ENCODE assay signal across 23 cellular contexts in genomic region chr10:15146366-15146765, GRCh38. TPM values are rescaled to one million over a fixed set of nuclear protein-coding genes. Genes with fewer than 3 reads are reported as not detected.
A peak's percentile ranks its signal among the peaks of the same experiment; 100 is the strongest.
DNase-seq lines count a peak whose midpoint lies in the region; ATAC-seq, FAIRE-seq and TF ChIP-seq lines count a peak whose summit lies in the region.
"Had no signal": no experiment of that assay in that cellular context is flagged by ENCODE, and none has a peak within 500 bp of the region (broad histone marks: within the 10 kb centered on the region; RNA-seq: fewer than 3 reads in every experiment).

No MANE protein-coding gene starts in this region.

- in situ Hi-C loops in KBM-7 (cut with MboI; ENCODE audit: low pct_unique_long_range_greater_than_20kb, low sequenced_read_pairs): no loop called here

- no peak for TF ChIP-seq POLR2A in tibial nerve (IDR thresholded peaks at IDR 0.05)

- H3K27me3 ChIP-seq in tibial nerve: no peaks in the 10 kb centered on the region
- H3K27me3 ChIP-seq: testis had no signal

- peaks cover 0 to 11% (median 0%) of the 10 kb centered on the region in 4 donors for H3K4me1 ChIP-seq in tibial nerve
- H3K4me1 ChIP-seq: testis had no signal

- H3K27me3 Mint-ChIP-seq in activated naive CD8-positive, alpha-beta T cell treated with anti-CD3 and anti-CD28 coated beads for 36 hours: no peaks in the 10 kb centered on the region
- H3K27me3 Mint-ChIP-seq in activated naive CD8-positive, alpha-beta T cell treated with anti-CD3 and anti-CD28 coated beads, Interleukin-2, amount 50 U/mL, for 24 hours: no peaks in the 10 kb centered on the region
- H3K27me3 Mint-ChIP-seq: natural killer cell treated with Interleukin-12 subunit alpha and Interleukin-12 subunit beta and Interleukin-15 and Interleukin-18, amount 100 ng/mL, for 72 hours had no signal

- no peaks in the 10 kb centered on the region for H3K36me3 Mint-ChIP-seq in activated naive CD8-positive, alpha-beta T cell treated with anti-CD3 and anti-CD28 coated beads for 36 hours
- peaks cover 7% of the 10 kb centered on the region for H3K36me3 Mint-ChIP-seq in activated naive CD8-positive, alpha-beta T cell treated with anti-CD3 and anti-CD28 coated beads, Interleukin-2, amount 50 U/mL, for 24 hours (ENCODE audit: low read depth)
- H3K36me3 Mint-ChIP-seq: natural killer cell treated with Interleukin-12 subunit alpha and Interleukin-12 subunit beta and Interleukin-15 and Interleukin-18, amount 100 ng/mL, for 72 hours had no signal

- DNase-seq in activated naive CD8-positive, alpha-beta T cell treated with anti-CD3 and anti-CD28 coated beads for 36 hours: no peak
- no peak for DNase-seq in activated naive CD8-positive, alpha-beta T cell treated with anti-CD3 and anti-CD28 coated beads, Interleukin-2, amount 50 U/mL, for 24 hours
- DNase-seq in KBM-7: peak; percentile 56
- peak; percentile 32 to 58 for DNase-seq in dermis microvascular lymphatic vessel endothelial cell (ENCODE audit: low read depth in 2 of 2)
- no peak for DNase-seq in RPMI8226
- DNase-seq in HTR-8/SVneo (ENCODE audit: insufficient read length, low spot score): no peak
- DNase-seq in tibial nerve (ENCODE audit: low spot score in 2 of 2): no peak
- DNase-seq: activated CD4-positive, alpha-beta T cell treated with anti-CD3 and anti-CD28 coated beads for 4 hours; glutamatergic neuron; left colon; NCI-H1092 treated with DMSO at 0.1 percent for 48 hours; NCI-H2081 treated with DMSO at 0.1 percent for 48 hours; NCI-H446 treated with DMSO at 0.1 percent for 48 hours; Right ventricle myocardium superior; testis had no signal

- no peak for TF ChIP-seq EP300 in tibial nerve (IDR thresholded peaks at IDR 0.05)

- ATAC-seq in activated naive CD8-positive, alpha-beta T cell treated with anti-CD3 and anti-CD28 coated beads, Interleukin-2, amount 50 U/mL, for 24 hours: no peak
- no peak for ATAC-seq in HG03469 (IDR thresholded peaks at IDR 0.05; ENCODE audit: unreplicated experiment)
- ATAC-seq: left colon; natural killer cell treated with Interleukin-12 subunit alpha and Interleukin-12 subunit beta and Interleukin-15 and Interleukin-18, amount 100 ng/mL, for 72 hours; stimulated activated effector memory CD8-positive, alpha-beta T cell treated with anti-CD3 and anti-CD28 coated beads, Interleukin-12 subunit alpha, Interleukin-12 subunit beta, amount 100 ng/mL, for 72 hours had no signal

- no peak overlapping the region for H3K4me3 Mint-ChIP-seq in activated naive CD8-positive, alpha-beta T cell treated with anti-CD3 and anti-CD28 coated beads for 36 hours
- H3K4me3 Mint-ChIP-seq in activated naive CD8-positive, alpha-beta T cell treated with anti-CD3 and anti-CD28 coated beads, Interleukin-2, amount 50 U/mL, for 24 hours: no peak overlapping the region
- H3K4me3 Mint-ChIP-seq: mesothelial cell of epicardium; natural killer cell treated with Interleukin-12 subunit alpha and Interleukin-12 subunit beta and Interleukin-15 and Interleukin-18, amount 100 ng/mL, for 72 hours; stimulated activated effector memory CD8-positive, alpha-beta T cell treated with anti-CD3 and anti-CD28 coated beads, Interleukin-12 subunit alpha, Interleukin-12 subunit beta, amount 100 ng/mL, for 72 hours had no signal

- no peak for TF ChIP-seq CTCF in tibial nerve (IDR thresholded peaks at IDR 0.05)

- no peak overlapping the region for H3K27ac ChIP-seq in tibial nerve
- H3K27ac ChIP-seq: parathyroid adenoma, testis had no signal

- H3K9me3 ChIP-seq in tibial nerve: no peaks in the 10 kb centered on the region
- H3K9me3 ChIP-seq: testis had no signal

- H3K4me3 ChIP-seq in tibial nerve: no peak overlapping the region
- H3K4me3 ChIP-seq: testis had no signal

- no peak for FAIRE-seq in HTR-8/SVneo (lab: Jason Lieb, UNC)
- FAIRE-seq: colon, endometrium, TTC549 had no signal

- H3K9me3 Mint-ChIP-seq in activated naive CD8-positive, alpha-beta T cell treated with anti-CD3 and anti-CD28 coated beads for 36 hours: peaks cover 3% of the 10 kb centered on the region
- no peaks in the 10 kb centered on the region for H3K9me3 Mint-ChIP-seq in activated naive CD8-positive, alpha-beta T cell treated with anti-CD3 and anti-CD28 coated beads, Interleukin-2, amount 50 U/mL, for 24 hours
- H3K9me3 Mint-ChIP-seq: mesothelial cell of epicardium; natural killer cell treated with Interleukin-12 subunit alpha and Interleukin-12 subunit beta and Interleukin-15 and Interleukin-18, amount 100 ng/mL, for 72 hours; stimulated activated effector memory CD8-positive, alpha-beta T cell treated with anti-CD3 and anti-CD28 coated beads, Interleukin-12 subunit alpha, Interleukin-12 subunit beta, amount 100 ng/mL, for 72 hours had no signal

- no peaks in the 10 kb centered on the region for H3K36me3 ChIP-seq in tibial nerve

- 74 to 83% methylated on average over 7 of the region's 7 CpGs for WGBS in tibial nerve, 2 donors

- H3K27ac Mint-ChIP-seq in activated naive CD8-positive, alpha-beta T cell treated with anti-CD3 and anti-CD28 coated beads for 36 hours: peak overlapping the region; percentile 64
- H3K27ac Mint-ChIP-seq in activated naive CD8-positive, alpha-beta T cell treated with anti-CD3 and anti-CD28 coated beads, Interleukin-2, amount 50 U/mL, for 24 hours: no peak overlapping the region
- H3K27ac Mint-ChIP-seq: mesothelial cell of epicardium; natural killer cell treated with Interleukin-12 subunit alpha and Interleukin-12 subunit beta and Interleukin-15 and Interleukin-18, amount 100 ng/mL, for 72 hours; stimulated activated effector memory CD8-positive, alpha-beta T cell treated with anti-CD3 and anti-CD28 coated beads, Interleukin-12 subunit alpha, Interleukin-12 subunit beta, amount 100 ng/mL, for 72 hours had no signal

- H3K4me1 Mint-ChIP-seq in activated naive CD8-positive, alpha-beta T cell treated with anti-CD3 and anti-CD28 coated beads for 36 hours: peaks cover 31% of the 10 kb centered on the region
- peaks cover 38% of the 10 kb centered on the region for H3K4me1 Mint-ChIP-seq in activated naive CD8-positive, alpha-beta T cell treated with anti-CD3 and anti-CD28 coated beads, Interleukin-2, amount 50 U/mL, for 24 hours

RNA-seq across cellular contexts. Expression of gene NMT2, which starts 22.1 kb away (rescaled TPM):
- total RNA-seq in activated naive CD8-positive, alpha-beta T cell treated with anti-CD3 and anti-CD28 coated beads for 36 hours: 10 to 100 TPM; 11.3 to 11.7 TPM
- total RNA-seq in dermis microvascular lymphatic vessel endothelial cell (41.2 and 46.1 TPM in 2 replicates), tibial nerve (10 to 100 TPM; 18.2 to 29.7 (median 24.0) TPM)

RNA-seq across cellular contexts. Expression of gene RPP38, which starts 49.2 kb away (rescaled TPM):
- 10 to 100 TPM; 27.8 to 28.5 TPM for total RNA-seq in activated naive CD8-positive, alpha-beta T cell treated with anti-CD3 and anti-CD28 coated beads for 36 hours
- total RNA-seq in dermis microvascular lymphatic vessel endothelial cell: 6.5 and 10.2 TPM in 2 replicates
- 10 to 100 TPM; 10.5 to 19.2 (median 16.5) TPM for total RNA-seq in tibial nerve

RNA-seq across cellular contexts. Expression of gene ACBD7, which starts 57.8 kb away (rescaled TPM):
- 1 to 10 TPM; 1.3 to 1.8 TPM for total RNA-seq in activated naive CD8-positive, alpha-beta T cell treated with anti-CD3 and anti-CD28 coated beads for 36 hours
- total RNA-seq in dermis microvascular lymphatic vessel endothelial cell (0.89 and 3.1 TPM in 2 replicates), tibial nerve (10 to 100 TPM in 2 of 4 donors, 1 to 10 TPM in 2; 1.5 to 12.0 (median 7.4) TPM)
- total RNA-seq: Right ventricle myocardium superior had no signal

Comparison
In these comparisons a context has a peak if more than half of its experiments do, and no peak if none do; other contexts are left out.
1. DNase-seq: peak in KBM-7 (single experiment) and dermis microvascular lymphatic vessel endothelial cell (2 of 2); none in activated naive CD8-positive, alpha-beta T cell treated with anti-CD3 and anti-CD28 coated beads for 36 hours (single experiment), activated naive CD8-positive, alpha-beta T cell treated with anti-CD3 and anti-CD28 coated beads, Interleukin-2, amount 50 U/mL, for 24 hours (single experiment), RPMI8226 (single experiment), HTR-8/SVneo (single experiment) and tibial nerve (0 of 2).